ENCODE assay signal across 24 cellular contexts in genomic region chr20:41531876-41532275, GRCh38.
"Had no signal": no experiment of that assay in that cellular context is flagged by ENCODE, and none has a peak within 500 bp of the region (broad histone marks: within the 10 kb centered on the region; RNA-seq: fewer than 3 reads in every experiment).

No MANE protein-coding gene starts in this region.

- H3K4me3 Mint-ChIP-seq: activated B cell treated with CpG ODN at 0.5 μM for 24 hours; activated CD4-positive, alpha-beta T cell treated with anti-CD3 and anti-CD28 coated beads, Interleukin-2, amount 10 ng/mL, durations not matched to agents 24 days and 14 days; activated CD8-positive, alpha-beta memory T cell treated with anti-CD3 and anti-CD28 coated beads, Interleukin-2, amount 10 ng/mL, durations not matched to agents 7 days and 5 days; activated naive CD4-positive, alpha-beta T cell treated with anti-CD3 and anti-CD28 coated beads for 36 hours; activated naive CD8-positive, alpha-beta T cell; activated T-cell treated with anti-CD3 and anti-CD28 coated beads, Interleukin-2, amount 50 U/mL, for 4 hours; activated T-helper 17 cell treated with anti-CD3 and anti-CD28 coated beads, Interleukin-2, amount 50 U/mL, for 72 hours had no signal

- H3K27me3 Mint-ChIP-seq: activated B cell treated with CpG ODN at 0.5 μM for 24 hours; activated CD4-positive, alpha-beta T cell treated with anti-CD3 and anti-CD28 coated beads, Interleukin-2, amount 10 ng/mL, durations not matched to agents 24 days and 14 days; activated CD8-positive, alpha-beta memory T cell treated with anti-CD3 and anti-CD28 coated beads, Interleukin-2, amount 10 ng/mL, durations not matched to agents 7 days and 5 days; activated naive CD8-positive, alpha-beta T cell; activated T-helper 17 cell treated with anti-CD3 and anti-CD28 coated beads, Interleukin-2, amount 50 U/mL, for 72 hours had no signal

- H3K27me3 ChIP-seq: SJSA1 had no signal

- H3K27ac ChIP-seq: KMS-11, SJSA1 had no signal

- H3K9me3 ChIP-seq: SJSA1 had no signal

- H3K4me1 Mint-ChIP-seq: activated CD8-positive, alpha-beta memory T cell treated with anti-CD3 and anti-CD28 coated beads, Interleukin-2, amount 10 ng/mL, durations not matched to agents 7 days and 5 days had no signal

- FAIRE-seq: RCC 7860 had no signal

- H3K4me2 ChIP-seq: KMS-11 had no signal

- H3K9me3 Mint-ChIP-seq: activated B cell treated with CpG ODN at 0.5 μM for 24 hours; activated CD4-positive, alpha-beta T cell treated with anti-CD3 and anti-CD28 coated beads, Interleukin-2, amount 10 ng/mL, durations not matched to agents 24 days and 14 days; activated naive CD4-positive, alpha-beta T cell treated with anti-CD3 and anti-CD28 coated beads for 36 hours; activated T-cell treated with anti-CD3 and anti-CD28 coated beads, Interleukin-2, amount 50 U/mL, for 4 hours; activated T-helper 17 cell treated with anti-CD3 and anti-CD28 coated beads, Interleukin-2, amount 50 U/mL, for 72 hours had no signal

- H3K9ac ChIP-seq: KMS-11 had no signal

- ATAC-seq: activated CD8-positive, alpha-beta memory T cell treated with anti-CD3 and anti-CD28 coated beads, Interleukin-2, amount 10 ng/mL, durations not matched to agents 7 days and 5 days; activated T-cell treated with anti-CD3 and anti-CD28 coated beads, Interleukin-2, amount 50 U/mL, for 4 hours; activated T-helper 17 cell treated with anti-CD3 and anti-CD28 coated beads, Interleukin-2, amount 50 U/mL, for 72 hours; SK-N-SH treated with all-trans-retinoic acid at 6 μM for 48 hours had no signal

- DNase-seq: activated B cell treated with CpG ODN at 0.5 μM for 24 hours; activated CD4-positive, alpha-beta T cell treated with anti-CD3 and anti-CD28 coated beads for 1 hour; activated CD4-positive, alpha-beta T cell treated with anti-CD3 and anti-CD28 coated beads, Interleukin-2, amount 10 ng/mL, durations not matched to agents 24 days and 14 days; activated CD4-positive, alpha-beta T cell treated with anti-CD3 and anti-CD28 coated beads, Interleukin-2, amount 50 U/mL, for 48 hours; activated CD8-positive, alpha-beta memory T cell treated with anti-CD3 and anti-CD28 coated beads, Interleukin-2, amount 10 ng/mL, durations not matched to agents 7 days and 5 days; activated gamma-delta T cell; activated naive CD4-positive, alpha-beta T cell treated with anti-CD3 and anti-CD28 coated beads for 36 hours; activated T-cell treated with anti-CD3 and anti-CD28 coated beads, Interleukin-2, amount 50 U/mL, for 4 hours; cerebellar nuclear complex; NCI-H1092; NCI-H1417; NCI-H1694; NCI-H2029; NCI-H2107; NCI-H2171 treated with DMSO at 0.1 percent for 48 hours; NCI-H446; SHP77; SW 1271 had no signal

- H3K27ac Mint-ChIP-seq: activated B cell treated with CpG ODN at 0.5 μM for 24 hours; activated CD4-positive, alpha-beta T cell treated with anti-CD3 and anti-CD28 coated beads, Interleukin-2, amount 10 ng/mL, durations not matched to agents 24 days and 14 days; activated CD8-positive, alpha-beta memory T cell treated with anti-CD3 and anti-CD28 coated beads, Interleukin-2, amount 10 ng/mL, durations not matched to agents 7 days and 5 days; activated naive CD4-positive, alpha-beta T cell treated with anti-CD3 and anti-CD28 coated beads for 36 hours; activated naive CD8-positive, alpha-beta T cell; activated T-helper 17 cell treated with anti-CD3 and anti-CD28 coated beads, Interleukin-2, amount 50 U/mL, for 72 hours had no signal

- H3K4me3 ChIP-seq: SJSA1 had no signal
